ENCODE assay signal across 21 cellular contexts in genomic region chr3:49283997-49284396, GRCh38. TPM values are rescaled to one million over a fixed set of nuclear protein-coding genes. Genes with fewer than 3 reads are reported as not detected.
DNase-seq lines count a peak whose midpoint lies in the region; ATAC-seq, FAIRE-seq and TF ChIP-seq lines count a peak whose summit lies in the region.
"Had no signal": no experiment of that assay in that cellular context is flagged by ENCODE, and none has a peak within 500 bp of the region (broad histone marks: within the 10 kb centered on the region; RNA-seq: fewer than 3 reads in every experiment).

No MANE protein-coding gene starts in this region.

- H3K4me1 Mint-ChIP-seq in stimulated activated naive B cell treated with anti-CD40 and anti-IgM and Interleukin-4, amounts not matched to agents 10 μg/mL and 1 μg/mL and 100 μg/mL, for 72 hours, result peaks cover 13 to 15% of the 10 kb centered on the region in 2 donors
- H3K4me1 Mint-ChIP-seq in H9, result no peaks in the 10 kb centered on the region

- BruUV-seq in OCI-LY7 (replicated peaks; lab: Mats Ljungman, UMichigan), result no TSS peak
- TSS peak; percentile 36 for BruUV-seq in GM12878 (replicated peaks; lab: Mats Ljungman, UMichigan)

- H3K36me3 Mint-ChIP-seq in stimulated activated naive B cell treated with anti-CD40 and anti-IgM and Interleukin-4, amounts not matched to agents 10 μg/mL and 1 μg/mL and 100 μg/mL, for 72 hours, result peaks cover 50 to 68% of the 10 kb centered on the region in 2 donors
- peaks cover 25 to 75% (median 61%) of the 10 kb centered on the region in 3 experiments; a peak in 6 of 7 replicates for H3K36me3 Mint-ChIP-seq in H9 (ENCODE audit: insufficient read depth in 1 of 3, low read depth in 3 of 3)

- no peaks in the 10 kb centered on the region for H3K27me3 ChIP-seq in BLaER1 treated with 17β-estradiol and CSF1 and Interleukin-3, amounts not matched to agents 10 nM and 100 nM
- no peaks in the 10 kb centered on the region for H3K27me3 ChIP-seq in GM12878 (replicated peaks in 1 of 2; ENCODE audit: control insufficient read depth in 2 of 2, insufficient read depth in 2 of 2, low read length in 1 of 2)
- no peaks in the 10 kb centered on the region for H3K27me3 ChIP-seq in H9 (ENCODE audit: insufficient read depth, low read length)
- H3K27me3 ChIP-seq: BE2C had no signal

- no peak overlapping the region for H3K4ac ChIP-seq in H9 (ENCODE audit: low read depth, low read length)

- WGBS in GM12878 (ENCODE audit: insufficient coverage, insufficient replicate concordance, low lambda C conversion rate, missing lambda C conversion rate), result 62% methylated on average over 6 of the region's 6 CpGs
- no CpG with 5 or more reads among the region's 6 CpGs for WGBS in H9 (ENCODE audit: extremely low coverage, insufficient read length, low lambda C conversion rate)

- H2BK20ac ChIP-seq in H9 (ENCODE audit: low read depth, low read length, poor library complexity, severe bottlenecking), result no peak overlapping the region

- no peaks in the 10 kb centered on the region for H3K79me2 ChIP-seq in OCI-LY7 (ENCODE audit: insufficient read depth, low read depth, low read length)
- no peaks in the 10 kb centered on the region for H3K79me2 ChIP-seq in GM12878 (ENCODE audit: control insufficient read depth, insufficient read depth, low read length)
- H3K79me2 ChIP-seq in H9 (ENCODE audit: insufficient read depth, low read length), result no peaks in the 10 kb centered on the region

- no peak overlapping the region for H3K23ac ChIP-seq in H9 (ENCODE audit: insufficient read length, low read depth, low read length)

- no peak overlapping the region for H2BK120ac ChIP-seq in H9 (ENCODE audit: low read depth, low read length, poor library complexity, severe bottlenecking)

- H2BK15ac ChIP-seq in H9 (ENCODE audit: low read depth, low read length), result no peak overlapping the region

- POLR2A ChIA-PET in OCI-LY7 (lab: Charles Lee), result no interaction called here
- POLR2A ChIA-PET in GM12878 (lab: Charles Lee), result no interaction called here

- H2AK5ac ChIP-seq in H9 (ENCODE audit: insufficient read length, low read length), result no peak overlapping the region

- no peak for FAIRE-seq in GM12878 (lab: Jason Lieb, UNC)
- FAIRE-seq: GM12891, GM19239, K562 had no signal

- no peaks in the 10 kb centered on the region for H3K27me3 Mint-ChIP-seq in stimulated activated naive B cell treated with anti-CD40 and anti-IgM and Interleukin-4, amounts not matched to agents 10 μg/mL and 1 μg/mL and 100 μg/mL, for 72 hours
- H3K27me3 Mint-ChIP-seq in H9 (ENCODE audit: low read depth), result no peaks in the 10 kb centered on the region
- H3K27me3 Mint-ChIP-seq: CD4-positive, alpha-beta memory T cell had no signal

- no peak overlapping the region for H2BK12ac ChIP-seq in H9 (ENCODE audit: insufficient read length, low read depth, low read length)

- peak overlapping the region in 7 of 11 experiments; percentile 2 to 56 (median 36); a peak in 12 of 22 replicates for H3K9ac ChIP-seq in BLaER1 treated with 17β-estradiol and CSF1 and Interleukin-3, amounts not matched to agents 10 nM and 100 nM
- H3K9ac ChIP-seq in GM12878 (ENCODE audit: control insufficient read depth, insufficient read depth, low read length) (no peak overlapping the region), H9 (ENCODE audit: extremely low read depth, insufficient read length, low read length) (no peak overlapping the region)
- H3K9ac ChIP-seq: GM23248 had no signal

- intact Hi-C loops in OCI-LY7 (cut with micrococcal nuclease; ENCODE audit: unreplicated experiment), result no loop called here
- intact Hi-C loops in GM12878 (cut with micrococcal nuclease; ENCODE audit: unreplicated experiment), result no loop called here

- H3K9me3 Mint-ChIP-seq in stimulated activated naive B cell treated with anti-CD40 and anti-IgM and Interleukin-4, amounts not matched to agents 10 μg/mL and 1 μg/mL and 100 μg/mL, for 72 hours, result no peaks in the 10 kb centered on the region
- no peaks in the 10 kb centered on the region for H3K9me3 Mint-ChIP-seq in H9
- H3K9me3 Mint-ChIP-seq: CD4-positive, alpha-beta memory T cell had no signal

- TF ChIP-seq EP300 in GM12878 (IDR thresholded peaks at IDR 0.05; ENCODE audit: borderline replicate concordance in 1 of 2, control insufficient read depth in 1 of 2, low read depth in 2 of 2, low read length in 2 of 2), result no peak

- no peak overlapping the region for H3K18ac ChIP-seq in H9 (ENCODE audit: insufficient read length, low read depth, low read length)

- H3T11ph ChIP-seq in H9 (ENCODE audit: low read length), result no peak overlapping the region

- DNase-seq in OCI-LY7 (ENCODE audit: low spot score) (peak; percentile 27), GM12878 (ENCODE audit: low read depth, low spot score) (no peak), H9 (no peak), activated T-cell treated with anti-CD3 and anti-CD28 coated beads for 4 hours (no peak)
- DNase-seq in stimulated activated naive B cell treated with anti-CD40 and anti-IgM and Interleukin-4, amounts not matched to agents 10 μg/mL and 1 μg/mL and 100 μg/mL, for 72 hours, result no peak
- DNase-seq: BE2C; Calu3; CD4-positive, alpha-beta memory T cell; DMS 273 treated with DMSO at 0.1 percent for 48 hours; DMS53; DND-41; EL; GM23248; HCEC 1CT had no signal

- peaks cover 94 to 100% (median 99%) of the 10 kb centered on the region in 11 experiments for H3K36me3 ChIP-seq in BLaER1 treated with 17β-estradiol and CSF1 and Interleukin-3, amounts not matched to agents 10 nM and 100 nM
- H3K36me3 ChIP-seq in OCI-LY7 (ENCODE audit: insufficient read depth, low read length) (peaks cover 87% of the 10 kb centered on the region), GM12878 (ENCODE audit: control insufficient read depth in 2 of 2, insufficient read depth in 2 of 2, low read length in 1 of 2) (peaks cover 29 to 48% of the 10 kb centered on the region in 2 experiments)

- no peak for TF ChIP-seq POLR2A in GM12878 (IDR thresholded peaks at IDR 0.05; ENCODE audit: low read depth, low read length)

- no peak overlapping the region for H4K8ac ChIP-seq in H9 (replicated peaks; ENCODE audit: insufficient read length, low read depth, low read length)

- peak overlapping the region in 8 of 11 experiments; percentile 1 to 71 (median 45); a peak in 13 of 22 replicates for H3K27ac ChIP-seq in BLaER1 treated with 17β-estradiol and CSF1 and Interleukin-3, amounts not matched to agents 10 nM and 100 nM
- H3K27ac ChIP-seq in OCI-LY7 (ENCODE audit: low read depth, low read length, poor library complexity, severe bottlenecking), result no peak overlapping the region
- no peak overlapping the region for H3K27ac ChIP-seq in GM12878 (ENCODE audit: control insufficient read depth, insufficient read depth)
- H3K27ac ChIP-seq in H9 (ENCODE audit: insufficient read length, low read depth, low read length), result no peak overlapping the region
- H3K27ac ChIP-seq: GM23248, HL-60 had no signal

- H3K4me3 Mint-ChIP-seq in stimulated activated naive B cell treated with anti-CD40 and anti-IgM and Interleukin-4, amounts not matched to agents 10 μg/mL and 1 μg/mL and 100 μg/mL, for 72 hours, result no peak overlapping the region
- H3K4me3 Mint-ChIP-seq in H9, result no peak overlapping the region
- H3K4me3 Mint-ChIP-seq: CD14-positive monocyte; CD4-positive, alpha-beta memory T cell had no signal

- no peak overlapping the region for H4K5ac ChIP-seq in H9 (ENCODE audit: insufficient read length, low read depth, low read length)

- peak overlapping the region; percentile 51 for H3K27ac Mint-ChIP-seq in stimulated activated naive B cell treated with anti-CD40 and anti-IgM and Interleukin-4, amounts not matched to agents 10 μg/mL and 1 μg/mL and 100 μg/mL, for 72 hours
- no peak overlapping the region for H3K27ac Mint-ChIP-seq in H9

- no peaks in the 10 kb centered on the region for H3K9me3 ChIP-seq in BLaER1 treated with 17β-estradiol and CSF1 and Interleukin-3, amounts not matched to agents 10 nM and 100 nM (replicated peaks in 1 of 11)
- no peaks in the 10 kb centered on the region for H3K9me3 ChIP-seq in OCI-LY7 (ENCODE audit: low read length)
- H3K9me3 ChIP-seq in GM12878 (replicated peaks; ENCODE audit: control insufficient read depth, insufficient read depth, low read length), result no peaks in the 10 kb centered on the region
- H3K9me3 ChIP-seq in H9 (ENCODE audit: control insufficient read depth, low read depth, low read length), result no peaks in the 10 kb centered on the region
- H3K9me3 ChIP-seq: BE2C had no signal

- no peak overlapping the region for H3K56ac ChIP-seq in H9 (ENCODE audit: insufficient read length, low read depth, low read length)

- RAD21 ChIA-PET in GM12878 (lab: Charles Lee; ENCODE audit: unreplicated experiment), result no interaction called here

- no peaks in the 10 kb centered on the region for H3K23me2 ChIP-seq in H9 (ENCODE audit: insufficient read length, low read depth, low read length, poor library complexity, severe bottlenecking)

- peak overlapping the region in 3 of 10 experiments; percentile 19 to 40 (median 27); a peak in 3 of 20 replicates for H3K4me3 ChIP-seq in BLaER1 treated with 17β-estradiol and CSF1 and Interleukin-3, amounts not matched to agents 10 nM and 100 nM
- H3K4me3 ChIP-seq in OCI-LY7 (ENCODE audit: low read depth, low read length, poor library complexity, severe bottlenecking), result no peak overlapping the region
- no peak overlapping the region for H3K4me3 ChIP-seq in GM12878
- H3K4me3 ChIP-seq: GM23248, K562 had no signal

- peaks cover 0 to 74% (median 18%) of the 10 kb centered on the region in 11 experiments; a peak in 14 of 22 replicates for H4K20me1 ChIP-seq in BLaER1 treated with 17β-estradiol and CSF1 and Interleukin-3, amounts not matched to agents 10 nM and 100 nM
- H4K20me1 ChIP-seq in OCI-LY7 (ENCODE audit: insufficient read depth, low read length) (no peaks in the 10 kb centered on the region), GM12878 (ENCODE audit: control insufficient read depth, insufficient read depth) (no peaks in the 10 kb centered on the region), H9 (ENCODE audit: control insufficient read depth, insufficient read depth, insufficient read length) (no peaks in the 10 kb centered on the region)

- TF ChIP-seq CTCF in OCI-LY7 (conservative IDR thresholded peaks at IDR 0.05; ENCODE audit: low read length), result no peak
- TF ChIP-seq CTCF in GM12878 (IDR thresholded peaks at IDR 0.05 in 2 of 3, conservative IDR thresholded peaks at IDR 0.05 in 1 of 3; ENCODE audit: control insufficient read depth in 2 of 3, extremely low read depth in 1 of 3, insufficient read depth in 1 of 3, low read depth in 3 of 3, low read length in 3 of 3), result no peak
- no peak for TF ChIP-seq CTCF in H9 (conservative IDR thresholded peaks at IDR 0.05)

- H3K4me2 ChIP-seq in BLaER1 treated with 17β-estradiol and CSF1 and Interleukin-3, amounts not matched to agents 10 nM and 100 nM, result peak overlapping the region in 8 of 11 experiments; percentile 45 to 94 (median 80); a peak in 16 of 22 replicates
- H3K4me2 ChIP-seq in OCI-LY7 (ENCODE audit: low read length) (no peak overlapping the region), GM12878 (ENCODE audit: control insufficient read depth, insufficient read depth) (no peak overlapping the region), H9 (ENCODE audit: insufficient read depth, insufficient read length, low read length) (no peak overlapping the region)

- in situ Hi-C loops in GM12878 (cut with MboI), result no loop called here

- SMC1A ChIA-PET in GM12878 (lab: Charles Lee; ENCODE audit: uncharacterized antibody, unreplicated experiment), result interaction anchor here (1.4 kb wide), 1 partner anchor 114 kb away, joined by 3 read pairs; no protein-coding TSS in a partner anchor

- no peak overlapping the region for H4K91ac ChIP-seq in H9 (ENCODE audit: insufficient read length, low read depth, low read length)

- H2AFZ ChIP-seq in OCI-LY7 (ENCODE audit: low read length) (no peak overlapping the region), GM12878 (ENCODE audit: control insufficient read depth, low read depth, low read length) (no peak overlapping the region), H9 (ENCODE audit: low read length) (no peak overlapping the region)
- H2AFZ ChIP-seq: GM23248 had no signal

- CTCF ChIA-PET in OCI-LY7 (lab: Charles Lee; ENCODE audit: unreplicated experiment), result no interaction called here
- CTCF ChIA-PET in GM12878 (lab: Yijun Ruan, JAX), result no interaction called here

- ATAC-seq in GM12878 (no peak), HG02571 (IDR thresholded peaks at IDR 0.05; ENCODE audit: unreplicated experiment) (no peak)
- peak; percentile 71 for ATAC-seq in stimulated activated naive B cell treated with anti-CD40 and anti-IgM and Interleukin-4, amounts not matched to agents 10 μg/mL and 1 μg/mL and 100 μg/mL, for 72 hours (replicated peaks)
- ATAC-seq: K562 had no signal

- no peak for TF ChIP-seq RAD21 in GM12878 (IDR thresholded peaks at IDR 0.05; ENCODE audit: insufficient read depth, low read depth, low read length)

- no peak overlapping the region for H2BK5ac ChIP-seq in H9 (ENCODE audit: insufficient read length, low read length)

- H3K14ac ChIP-seq in H9 (ENCODE audit: insufficient read depth, low read length), result no peak overlapping the region

- peaks cover 11 to 50% (median 45%) of the 10 kb centered on the region in 10 experiments for H3K4me1 ChIP-seq in BLaER1 treated with 17β-estradiol and CSF1 and Interleukin-3, amounts not matched to agents 10 nM and 100 nM
- H3K4me1 ChIP-seq in OCI-LY7 (ENCODE audit: insufficient read depth, low read length, poor library complexity, severe bottlenecking), result peaks cover 8% of the 10 kb centered on the region
- H3K4me1 ChIP-seq in GM12878 (ENCODE audit: control insufficient read depth, insufficient read depth, low read length), result no peaks in the 10 kb centered on the region
- no peaks in the 10 kb centered on the region for H3K4me1 ChIP-seq in H9 (ENCODE audit: insufficient read depth, low read length)
- H3K4me1 ChIP-seq: BE2C had no signal

- no peaks in the 10 kb centered on the region for H3K9me2 ChIP-seq in OCI-LY7 (ENCODE audit: insufficient read depth, low read length)

- no peaks in the 10 kb centered on the region for H3K79me1 ChIP-seq in H9 (ENCODE audit: insufficient read depth, low read depth, low read length, poor library complexity, severe bottlenecking)

RNA-seq across cellular contexts. Expression of gene C3orf62, which starts 7.0 kb away (rescaled TPM):
- total RNA-seq in OCI-LY7 (2014; rRNA removed; shearing (Covaris generic)), result 4.8 and 6.4 TPM in 2 replicates
- total RNA-seq in OCI-LY7 (2022), result 11.3 and 11.7 TPM in 2 replicates
- total RNA-seq in GM12878 (2013; cell fraction: nucleolus; rRNA removed), result 15.6 and 16.3 TPM in 2 replicates
- total RNA-seq in GM12878 (2014; rRNA removed), result 3.8 and 4.1 TPM in 2 replicates
- 4.0 and 4.6 TPM in 2 replicates for total RNA-seq in GM12878 (2014; rRNA removed; fragmentation: Illumina TruSeq; extraction: Trizol)
- 4.5 and 7.1 TPM in 2 replicates for total RNA-seq in GM12878 (2021)
- 2.2 TPM for polyA plus RNA-seq in GM12878 (2011; ENCODE audit: low read depth)
- 5.0 and 5.5 TPM in 2 replicates for polyA plus RNA-seq in GM12878 (2011; rRNA removed)
- polyA plus RNA-seq in GM12878 (2011; cell fraction: cytosol; rRNA removed), result 4.5 and 6.6 TPM in 2 replicates
- 12.6 and 13.8 TPM in 2 replicates for polyA plus RNA-seq in GM12878 (2011; cell fraction: nucleus; rRNA removed)
- 2.2 and 3.3 TPM in 2 replicates for polyA plus RNA-seq in GM12878 (2012)
- 6.6 and 7.5 TPM in 2 replicates for polyA plus RNA-seq in GM12878 (2014; fragmentation: Illumina TruSeq; extraction: Trizol)
- polyA plus RNA-seq in GM12878 (2014; fragmentation: Nextera tagmentation; extraction: Ambion mirVana), result 1 to 10 TPM; 3.0 to 4.0 TPM
- polyA plus RNA-seq in GM12878 (2014; rRNA removed), result 6.9 and 8.9 TPM in 2 replicates
- 1 to 10 TPM; 2.7 to 3.3 TPM for polyA plus RNA-seq in GM12878 (2016; fragmentation: Nextera tagmentation; extraction: Ambion mirVana)
- 3.4 and 8.1 TPM in 2 replicates for polyA minus RNA-seq in GM12878 (2011; rRNA and poly(A)+ RNA removed)
- 1.9 and 2.0 TPM in 2 replicates for polyA minus RNA-seq in GM12878 (2011; cell fraction: cytosol; rRNA and poly(A)+ RNA removed)
- polyA minus RNA-seq in GM12878 (2011; cell fraction: nucleus; rRNA and poly(A)+ RNA removed), result 4.5 and 9.2 TPM in 2 replicates
- total RNA-seq in H9 (2021), result 4.5 and 4.6 TPM in 2 replicates

RNA-seq across cellular contexts. Expression of gene USP4, which starts 55.9 kb away (rescaled TPM):
- total RNA-seq in OCI-LY7 (2014; rRNA removed; shearing (Covaris generic)), result 28.6 and 41.6 TPM in 2 replicates
- total RNA-seq in OCI-LY7 (2022), result 74.6 and 80.3 TPM in 2 replicates
- total RNA-seq in GM12878 (2013; cell fraction: nucleolus; rRNA removed), result 110 and 117 TPM in 2 replicates
- 24.8 and 26.5 TPM in 2 replicates for total RNA-seq in GM12878 (2014; rRNA removed)
- 57.6 and 58.8 TPM in 2 replicates for total RNA-seq in GM12878 (2014; rRNA removed; fragmentation: Illumina TruSeq; extraction: Trizol)
- total RNA-seq in GM12878 (2021), result 68.4 and 75.8 TPM in 2 replicates
- polyA plus RNA-seq in GM12878 (2011; ENCODE audit: low read depth), result 45.0 TPM
- polyA plus RNA-seq in GM12878 (2011; rRNA removed), result 72.1 and 77.1 TPM in 2 replicates
- polyA plus RNA-seq in GM12878 (2011; cell fraction: cytosol; rRNA removed), result 58.3 and 61.3 TPM in 2 replicates
- 74.7 and 82.1 TPM in 2 replicates for polyA plus RNA-seq in GM12878 (2011; cell fraction: nucleus; rRNA removed)
- polyA plus RNA-seq in GM12878 (2012), result 46.7 and 50.0 TPM in 2 replicates
- polyA plus RNA-seq in GM12878 (2014; fragmentation: Illumina TruSeq; extraction: Trizol), result 70.6 and 80.9 TPM in 2 replicates
- 10 to 100 TPM; 40.3 to 49.3 TPM for polyA plus RNA-seq in GM12878 (2014; fragmentation: Nextera tagmentation; extraction: Ambion mirVana)
- 62.3 and 69.3 TPM in 2 replicates for polyA plus RNA-seq in GM12878 (2014; rRNA removed)
- 10 to 100 TPM; 69.6 to 69.7 TPM for polyA plus RNA-seq in GM12878 (2016; fragmentation: Nextera tagmentation; extraction: Ambion mirVana)
- polyA minus RNA-seq in GM12878 (2011; rRNA and poly(A)+ RNA removed), result 107 and 161 TPM in 2 replicates
- 24.5 and 27.2 TPM in 2 replicates for polyA minus RNA-seq in GM12878 (2011; cell fraction: cytosol; rRNA and poly(A)+ RNA removed)
- 36.3 and 64.6 TPM in 2 replicates for polyA minus RNA-seq in GM12878 (2011; cell fraction: nucleus; rRNA and poly(A)+ RNA removed)
- total RNA-seq in H9 (2021), result 33.5 and 36.1 TPM in 2 replicates

Comparison
In these comparisons a context has a peak if more than half of its experiments do, and no peak if none do; other contexts are left out.
1. H3K27ac ChIP-seq: peak in BLaER1 treated with 17β-estradiol and CSF1 and Interleukin-3, amounts not matched to agents 10 nM and 100 nM (8 of 11); none in OCI-LY7 (single experiment), GM12878 (single experiment) and H9 (single experiment).
2. H3K4me2 ChIP-seq: peak in BLaER1 treated with 17β-estradiol and CSF1 and Interleukin-3, amounts not matched to agents 10 nM and 100 nM (8 of 11); none in OCI-LY7 (single experiment), GM12878 (single experiment) and H9 (single experiment).
3. H3K9ac ChIP-seq: peak in BLaER1 treated with 17β-estradiol and CSF1 and Interleukin-3, amounts not matched to agents 10 nM and 100 nM (7 of 11); none in GM12878 (single experiment) and H9 (single experiment).
4. ATAC-seq: peak in stimulated activated naive B cell treated with anti-CD40 and anti-IgM and Interleukin-4, amounts not matched to agents 10 μg/mL and 1 μg/mL and 100 μg/mL, for 72 hours (2 of 2); none in GM12878 (single experiment) and HG02571 (single experiment).